ENCODE assay signal across 18 cellular contexts in genomic region chr6:157471895-157472686, GRCh38.
DNase-seq lines count a peak whose midpoint lies in the region; ATAC-seq, FAIRE-seq and TF ChIP-seq lines count a peak whose summit lies in the region.
"Had no signal": no experiment of that assay in that cellular context is flagged by ENCODE, and none has a peak within 500 bp of the region (broad histone marks: within the 10 kb centered on the region; RNA-seq: fewer than 3 reads in every experiment).

No MANE protein-coding gene starts in this region.

- H3K9me3 ChIP-seq in left lung (no peaks in the 10 kb centered on the region), uterus (no peaks in the 10 kb centered on the region)
- H3K9me3 ChIP-seq: HAP-1 had no signal

- no peak for FAIRE-seq in RCC 7860 (lab: Jason Lieb, UNC)

- H3K4me1 Mint-ChIP-seq in activated naive CD4-positive, alpha-beta T cell treated with anti-CD3 and anti-CD28 coated beads for 36 hours (ENCODE audit: low read depth) = peaks cover 4% of the 10 kb centered on the region
- H3K4me1 Mint-ChIP-seq: CD4-positive, CD25-positive, alpha-beta regulatory T cell had no signal

- H3K36me3 Mint-ChIP-seq in activated naive CD4-positive, alpha-beta T cell treated with anti-CD3 and anti-CD28 coated beads for 36 hours (ENCODE audit: low read depth) = no peaks in the 10 kb centered on the region

- H3K4me1 ChIP-seq in left lung = no peaks in the 10 kb centered on the region
- H3K4me1 ChIP-seq in uterus = no peaks in the 10 kb centered on the region
- H3K4me1 ChIP-seq: HAP-1 had no signal

- H3K9me3 Mint-ChIP-seq in activated naive CD4-positive, alpha-beta T cell treated with anti-CD3 and anti-CD28 coated beads for 36 hours = no peaks in the 10 kb centered on the region
- H3K9me3 Mint-ChIP-seq: CD4-positive, CD25-positive, alpha-beta regulatory T cell had no signal

- no peaks in the 10 kb centered on the region for H3K36me3 ChIP-seq in left lung
- no peaks in the 10 kb centered on the region for H3K36me3 ChIP-seq in uterus
- H3K36me3 ChIP-seq: HAP-1 had no signal

- intact Hi-C loops in left lung (cut with DNase I) = no loop called here
- intact Hi-C loops in uterus (cut with DNase I; ENCODE audit: low total_unique reads) = no loop called here
- intact Hi-C loops in activated naive CD4-positive, alpha-beta T cell treated with anti-CD3 and anti-CD28 coated beads for 36 hours (cut with micrococcal nuclease) = no loop called here

- H3K27me3 ChIP-seq in left lung (no peaks in the 10 kb centered on the region), uterus (no peaks in the 10 kb centered on the region)

- no peak overlapping the region for H3K27ac Mint-ChIP-seq in activated naive CD4-positive, alpha-beta T cell treated with anti-CD3 and anti-CD28 coated beads for 36 hours
- H3K27ac Mint-ChIP-seq: CD4-positive, CD25-positive, alpha-beta regulatory T cell had no signal

- no peak overlapping the region for H3K4me3 ChIP-seq in left lung
- H3K4me3 ChIP-seq in uterus = no peak overlapping the region
- H3K4me3 ChIP-seq: HAP-1 had no signal

- peaks cover 3% of the 10 kb centered on the region for H3K27me3 Mint-ChIP-seq in activated naive CD4-positive, alpha-beta T cell treated with anti-CD3 and anti-CD28 coated beads for 36 hours (ENCODE audit: low read depth)

- TF ChIP-seq CTCF in left lung (IDR thresholded peaks at IDR 0.05) (no peak), uterus (IDR thresholded peaks at IDR 0.05) (no peak)

- peak; percentile 33 for DNase-seq in activated CD8-positive, alpha-beta memory T cell treated with anti-CD3 and anti-CD28 coated beads for 24 hours
- no peak for DNase-seq in activated CD8-positive, alpha-beta memory T cell treated with anti-CD3 and anti-CD28 coated beads, Interleukin-2, amount 50 U/mL, for 4 hours
- DNase-seq in NCI-H2227 treated with DMSO at 0.1 percent for 48 hours (lab: John Stamatoyannopoulos, UW) = peak; percentile 25
- no peak for DNase-seq in left lung
- no peak for DNase-seq in uterus
- no peak for DNase-seq in activated CD4-positive, alpha-beta T cell treated with anti-CD3 and anti-CD28 coated beads for 4 hours
- no peak for DNase-seq in RCC 7860 (ENCODE audit: low spot score)
- no peak for DNase-seq in activated naive CD4-positive, alpha-beta T cell treated with anti-CD3 and anti-CD28 coated beads for 36 hours
- DNase-seq: AML-193; CD4-positive, CD25-positive, alpha-beta regulatory T cell; DND-41; MV-4-11; NCI-H1694; NCI-H226; NCI-H82; SIG-M5; T-helper 2 cell had no signal

- peak; percentile 91 for ATAC-seq in left lung

- no peak for TF ChIP-seq POLR2A in uterus (IDR thresholded peaks at IDR 0.05)

- no peak overlapping the region for H3K4me3 Mint-ChIP-seq in activated naive CD4-positive, alpha-beta T cell treated with anti-CD3 and anti-CD28 coated beads for 36 hours
- H3K4me3 Mint-ChIP-seq: CD4-positive, CD25-positive, alpha-beta regulatory T cell had no signal

- H3K27ac ChIP-seq in left lung (no peak overlapping the region), uterus (peak overlapping the region; percentile 40 to 41)

- CTCF ChIA-PET in activated naive CD4-positive, alpha-beta T cell treated with anti-CD3 and anti-CD28 coated beads for 36 hours (lab: Charles Lee) = no interaction called here

Comparison
In these comparisons a context has a peak if more than half of its experiments do, and no peak if none do; other contexts are left out.
1. DNase-seq: peak in activated CD8-positive, alpha-beta memory T cell treated with anti-CD3 and anti-CD28 coated beads for 24 hours (single experiment) and NCI-H2227 treated with DMSO at 0.1 percent for 48 hours (single experiment); none in activated CD8-positive, alpha-beta memory T cell treated with anti-CD3 and anti-CD28 coated beads, Interleukin-2, amount 50 U/mL, for 4 hours (single experiment), left lung (0 of 2), uterus (0 of 2), activated CD4-positive, alpha-beta T cell treated with anti-CD3 and anti-CD28 coated beads for 4 hours (0 of 2), RCC 7860 (single experiment) and activated naive CD4-positive, alpha-beta T cell treated with anti-CD3 and anti-CD28 coated beads for 36 hours (single experiment).
2. H3K27ac ChIP-seq: peak in uterus (2 of 2); none in left lung (0 of 2).